8 cellular contexts compared by ENCODE assay signal in genomic region chr12:47079365-47079893, GRCh38. TPM values are rescaled to one million over a fixed set of nuclear protein-coding genes. Genes with fewer than 3 reads are reported as not detected.
A peak's percentile ranks its signal among the peaks of the same experiment; 100 is the strongest.
DNase-seq lines count a peak whose midpoint lies in the region; ATAC-seq, FAIRE-seq and TF ChIP-seq lines count a peak whose summit lies in the region.

TSS of gene PCED1B (plus strand) at chr12:47079621. CDS start at chr12:47235064, 155,443 bp downstream.

- H3K27me3 ChIP-seq in endothelial cell of umbilical vein (ENCODE audit: control insufficient read depth in 2 of 2, insufficient read depth in 2 of 2, low read length in 2 of 2) = no peaks in the 10 kb centered on the region

- TF ChIP-seq POLR2A in GM18505 (IDR thresholded peaks at IDR 0.05; ENCODE audit: borderline replicate concordance, extremely low read depth, insufficient read depth, insufficient read length) = no peak
- TF ChIP-seq POLR2A in endothelial cell of umbilical vein (IDR thresholded peaks at IDR 0.05; ENCODE audit: low read depth, low read length) = no peak

- H3K4me3 ChIP-seq in endothelial cell of umbilical vein (replicated peaks in 1 of 3; ENCODE audit: insufficient read depth in 1 of 3, low read depth in 1 of 3, low read length in 3 of 3) = peak within 1 kb of the TSS; percentile 65 to 91 (median 78)

- DNase-seq in NCI-H748 treated with DMSO at 0.1 percent for 48 hours (lab: John Stamatoyannopoulos, UW) = peak; percentile 24
- DNase-seq in endothelial cell of umbilical vein (ENCODE audit: low read depth, low spot score) = peak; percentile 67
- DNase-seq in mucosa of gallbladder (ENCODE audit: low spot score) = peak; percentile 76
- peak; percentile 79 for DNase-seq in stimulated activated CD8-positive, alpha-beta memory T cell treated with anti-CD3 and anti-CD28 coated beads, Interleukin-4, amount 100 ng/mL, for 48 hours
- no peak for DNase-seq in OCI-M2 (lab: John Stamatoyannopoulos, UW; ENCODE audit: unreplicated experiment)

- H3K9ac ChIP-seq in endothelial cell of umbilical vein (replicated peaks; ENCODE audit: extremely low read depth, insufficient read depth, low read length) = peak within 1 kb of the TSS; percentile 92

- intact Hi-C loops in endothelial cell of umbilical vein (cut with micrococcal nuclease) = loop anchor here (1.0 kb wide), 1 partner anchor 229 kb away; no protein-coding TSS in a partner anchor

- ATAC-seq in GM18505 (IDR thresholded peaks at IDR 0.05; ENCODE audit: unreplicated experiment) = peak; percentile 62
- peak; percentile 78 for ATAC-seq in HG02885 (IDR thresholded peaks at IDR 0.05; ENCODE audit: poor library complexity, unreplicated experiment)

- BruUV-seq in endothelial cell of umbilical vein (replicated peaks; lab: Mats Ljungman, UMichigan) = no TSS peak

- H4K20me1 ChIP-seq in endothelial cell of umbilical vein (replicated peaks; ENCODE audit: control insufficient read depth, extremely low read depth, insufficient read depth, low read length) = no peaks in the 10 kb centered on the region

- POLR2A ChIA-PET in activated CD8-positive, alpha-beta memory T cell treated with anti-CD3 and anti-CD28 coated beads for 36 hours (lab: Charles Lee) = interaction anchor here (0.8 to 3.1 kb wide), 7 partner anchors 46 to 202 kb away, joined by 3 to 21 read pairs (median 11); no protein-coding TSS in a partner anchor
- POLR2A ChIA-PET in endothelial cell of umbilical vein (lab: Charles Lee) = no interaction called here

- no peaks in the 10 kb centered on the region for H3K9me3 ChIP-seq in endothelial cell of umbilical vein (replicated peaks; ENCODE audit: control insufficient read depth, insufficient read depth, low read length)

- CTCF ChIA-PET in activated CD8-positive, alpha-beta memory T cell treated with anti-CD3 and anti-CD28 coated beads for 36 hours (lab: Charles Lee) = interaction anchor here (0.6 to 1.9 kb wide), 9 partner anchors 8 to 318 kb away, joined by 3 to 9 read pairs (median 4); no protein-coding TSS in a partner anchor
- CTCF ChIA-PET in endothelial cell of umbilical vein (lab: Charles Lee) = interaction anchor here (0.6 to 6.9 kb wide), 26 partner anchors 8 to 607 kb away, joined by 3 to 90 read pairs (median 4); no protein-coding TSS in a partner anchor

- FAIRE-seq in endothelial cell of umbilical vein (lab: Jason Lieb, UNC) = peak; percentile 80

- dilution Hi-C loops in endothelial cell of umbilical vein (cut with MboI; ENCODE audit: extremely low pct_ligation_motif_present, low sequenced_read_pairs) = no loop called here

- H3K27ac ChIP-seq in endothelial cell of umbilical vein (ENCODE audit: insufficient read depth, low read depth, low read length) = peak within 1 kb of the TSS; percentile 97

- peak within 1 kb of the TSS; percentile 89 for H2AFZ ChIP-seq in endothelial cell of umbilical vein (ENCODE audit: low read depth, low read length)

- no peaks in the 10 kb centered on the region for H3K36me3 ChIP-seq in endothelial cell of umbilical vein (ENCODE audit: control insufficient read depth in 2 of 2, extremely low read depth in 1 of 2, insufficient read depth in 2 of 2, low read length in 2 of 2)

- H3K79me2 ChIP-seq in endothelial cell of umbilical vein (ENCODE audit: control insufficient read depth, insufficient read depth, low read length) = no peaks in the 10 kb centered on the region

- peak in 1 of 2 donors; percentile 18 for TF ChIP-seq CTCF in endothelial cell of umbilical vein (IDR thresholded peaks at IDR 0.05; ENCODE audit: extremely low read depth in 1 of 2, insufficient read depth in 1 of 2, low read depth in 1 of 2, low read length in 2 of 2)

- H3K4me1 ChIP-seq in endothelial cell of umbilical vein (ENCODE audit: control insufficient read depth, extremely low read depth, insufficient read depth, low read length) = peaks cover 13% of the 10 kb centered on the region

- peak within 1 kb of the TSS; percentile 95 for H3K4me2 ChIP-seq in endothelial cell of umbilical vein (ENCODE audit: insufficient read depth, low read length)

- no peaks in the 10 kb centered on the region for H3K9me1 ChIP-seq in endothelial cell of umbilical vein (replicated peaks; ENCODE audit: control insufficient read depth, extremely low read depth, insufficient read depth, low read length)

TF ChIP-seq in endothelial cell of umbilical vein, 7 proteins besides CTCF, POLR2A, EP300 and RAD21:
- TF ChIP-seq JUN (IDR thresholded peaks at IDR 0.05; ENCODE audit: borderline replicate concordance, insufficient read depth, insufficient read length, low read depth) (no peak), POLR2AphosphoS5 (IDR thresholded peaks at IDR 0.05; ENCODE audit: insufficient read depth, low read depth, low read length) (no peak), GATA2 (IDR thresholded peaks at IDR 0.05; ENCODE audit: insufficient read depth, insufficient read length, low read depth, low read length) (no peak), EZH2 (IDR thresholded peaks at IDR 0.05; ENCODE audit: borderline replicate concordance, low read depth, low read length, severe bottlenecking) (no peak), FOS (IDR thresholded peaks at IDR 0.05; ENCODE audit: borderline replicate concordance, insufficient read depth, low read length) (no peak), MYC (IDR thresholded peaks at IDR 0.05; ENCODE audit: low read depth, low read length) (no peak), MAX (IDR thresholded peaks at IDR 0.05; ENCODE audit: insufficient read depth, insufficient read length) (no peak)

RNA-seq across cellular contexts. Expression of gene PCED1B, which starts in this region (rescaled TPM):
- total RNA-seq in activated CD8-positive, alpha-beta memory T cell treated with anti-CD3 and anti-CD28 coated beads for 36 hours = 10 to 100 TPM; 79.8 to 86.5 TPM
- total RNA-seq in endothelial cell of umbilical vein (1.5 and 2.6 TPM in 2 replicates), mucosa of gallbladder (9.5 TPM)
- polyA plus RNA-seq in endothelial cell of umbilical vein = 1.7 TPM in 2 replicates
- polyA plus RNA-seq in endothelial cell of umbilical vein (2011; cell fraction: cytosol; rRNA removed) = 0.61 and 0.78 TPM in 2 replicates
- 2.5 and 2.7 TPM in 2 replicates for polyA plus RNA-seq in endothelial cell of umbilical vein (2011; cell fraction: nucleus; rRNA removed)
- polyA plus RNA-seq in endothelial cell of umbilical vein (2012) = 1.7 and 2.4 TPM in 2 replicates
- polyA minus RNA-seq in endothelial cell of umbilical vein = 0.49 and 1.4 TPM in 2 replicates
- 0.72 TPM for polyA minus RNA-seq in endothelial cell of umbilical vein (2011; cell fraction: cytosol; rRNA and poly(A)+ RNA removed)
- 1.2 and 1.4 TPM in 2 replicates for polyA minus RNA-seq in endothelial cell of umbilical vein (2011; cell fraction: nucleus; rRNA and poly(A)+ RNA removed)
